1 cellular context compared by ENCODE assay signal in the genomic region with DNA sequence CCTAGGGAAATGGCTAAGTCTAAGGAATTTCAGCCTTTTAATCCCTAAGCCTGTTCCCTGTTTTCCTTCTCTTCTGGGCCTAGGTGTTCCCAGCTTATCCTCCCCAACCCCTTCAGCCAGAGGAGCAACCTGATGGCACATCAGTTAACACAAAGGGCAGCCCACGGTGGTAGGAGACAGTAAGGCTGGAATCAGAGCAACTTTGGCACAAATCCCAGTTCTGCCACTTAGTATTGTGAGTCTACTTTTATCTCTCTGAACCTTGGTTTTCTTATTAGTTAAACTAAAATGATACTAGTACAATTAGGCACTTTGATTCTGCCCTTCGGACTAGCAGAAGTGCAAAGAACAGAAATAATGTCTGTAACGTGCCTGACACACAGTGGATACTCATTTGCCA.
TF ChIP-seq lines count a peak whose summit lies in the region.

No MANE protein-coding gene starts in this region.

TF ChIP-seq in liver, 16 proteins besides CTCF, POLR2A, EP300 and RAD21:
- TF ChIP-seq, protein P1, sequence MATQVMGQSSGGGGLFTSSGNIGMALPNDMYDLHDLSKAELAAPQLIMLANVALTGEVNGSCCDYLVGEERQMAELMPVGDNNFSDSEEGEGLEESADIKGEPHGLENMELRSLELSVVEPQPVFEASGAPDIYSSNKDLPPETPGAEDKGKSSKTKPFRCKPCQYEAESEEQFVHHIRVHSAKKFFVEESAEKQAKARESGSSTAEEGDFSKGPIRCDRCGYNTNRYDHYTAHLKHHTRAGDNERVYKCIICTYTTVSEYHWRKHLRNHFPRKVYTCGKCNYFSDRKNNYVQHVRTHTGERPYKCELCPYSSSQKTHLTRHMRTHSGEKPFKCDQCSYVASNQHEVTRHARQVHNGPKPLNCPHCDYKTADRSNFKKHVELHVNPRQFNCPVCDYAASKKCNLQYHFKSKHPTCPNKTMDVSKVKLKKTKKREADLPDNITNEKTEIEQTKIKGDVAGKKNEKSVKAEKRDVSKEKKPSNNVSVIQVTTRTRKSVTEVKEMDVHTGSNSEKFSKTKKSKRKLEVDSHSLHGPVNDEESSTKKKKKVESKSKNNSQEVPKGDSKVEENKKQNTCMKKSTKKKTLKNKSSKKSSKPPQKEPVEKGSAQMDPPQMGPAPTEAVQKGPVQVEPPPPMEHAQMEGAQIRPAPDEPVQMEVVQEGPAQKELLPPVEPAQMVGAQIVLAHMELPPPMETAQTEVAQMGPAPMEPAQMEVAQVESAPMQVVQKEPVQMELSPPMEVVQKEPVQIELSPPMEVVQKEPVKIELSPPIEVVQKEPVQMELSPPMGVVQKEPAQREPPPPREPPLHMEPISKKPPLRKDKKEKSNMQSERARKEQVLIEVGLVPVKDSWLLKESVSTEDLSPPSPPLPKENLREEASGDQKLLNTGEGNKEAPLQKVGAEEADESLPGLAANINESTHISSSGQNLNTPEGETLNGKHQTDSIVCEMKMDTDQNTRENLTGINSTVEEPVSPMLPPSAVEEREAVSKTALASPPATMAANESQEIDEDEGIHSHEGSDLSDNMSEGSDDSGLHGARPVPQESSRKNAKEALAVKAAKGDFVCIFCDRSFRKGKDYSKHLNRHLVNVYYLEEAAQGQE (IDR thresholded peaks at IDR 0.05): no peak
- TF ChIP-seq, protein P2, sequence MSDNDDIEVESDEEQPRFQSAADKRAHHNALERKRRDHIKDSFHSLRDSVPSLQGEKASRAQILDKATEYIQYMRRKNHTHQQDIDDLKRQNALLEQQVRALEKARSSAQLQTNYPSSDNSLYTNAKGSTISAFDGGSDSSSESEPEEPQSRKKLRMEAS (IDR thresholded peaks at IDR 0.05): no peak
- TF ChIP-seq NR2F2 (IDR thresholded peaks at IDR 0.05) (no peak), HNF4G (IDR thresholded peaks at IDR 0.05) (no peak), FOXA1 (IDR thresholded peaks at IDR 0.05) (no peak), FOXA2 (IDR thresholded peaks at IDR 0.05) (no peak), YY1 (IDR thresholded peaks at IDR 0.05) (no peak), HNF4A (conservative IDR thresholded peaks at IDR 0.05) (no peak), SP1 (IDR thresholded peaks at IDR 0.05) (no peak), TAF1 (conservative IDR thresholded peaks at IDR 0.05) (no peak), EGR1 (IDR thresholded peaks at IDR 0.05; ENCODE audit: low read depth in 2 of 2) (no peak), GABPA (IDR thresholded peaks at IDR 0.05 in 1 of 2, conservative IDR thresholded peaks at IDR 0.05 in 1 of 2) (no peak), JUND (IDR thresholded peaks at IDR 0.05) (no peak), RXRA (IDR thresholded peaks at IDR 0.05) (no peak)
- TF ChIP-seq, protein P3, sequence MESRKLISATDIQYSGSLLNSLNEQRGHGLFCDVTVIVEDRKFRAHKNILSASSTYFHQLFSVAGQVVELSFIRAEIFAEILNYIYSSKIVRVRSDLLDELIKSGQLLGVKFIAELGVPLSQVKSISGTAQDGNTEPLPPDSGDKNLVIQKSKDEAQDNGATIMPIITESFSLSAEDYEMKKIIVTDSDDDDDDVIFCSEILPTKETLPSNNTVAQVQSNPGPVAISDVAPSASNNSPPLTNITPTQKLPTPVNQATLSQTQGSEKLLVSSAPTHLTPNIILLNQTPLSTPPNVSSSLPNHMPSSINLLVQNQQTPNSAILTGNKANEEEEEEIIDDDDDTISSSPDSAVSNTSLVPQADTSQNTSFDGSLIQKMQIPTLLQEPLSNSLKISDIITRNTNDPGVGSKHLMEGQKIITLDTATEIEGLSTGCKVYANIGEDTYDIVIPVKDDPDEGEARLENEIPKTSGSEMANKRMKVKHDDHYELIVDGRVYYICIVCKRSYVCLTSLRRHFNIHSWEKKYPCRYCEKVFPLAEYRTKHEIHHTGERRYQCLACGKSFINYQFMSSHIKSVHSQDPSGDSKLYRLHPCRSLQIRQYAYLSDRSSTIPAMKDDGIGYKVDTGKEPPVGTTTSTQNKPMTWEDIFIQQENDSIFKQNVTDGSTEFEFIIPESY (IDR thresholded peaks at IDR 0.05): no peak
- TF ChIP-seq, protein P4, sequence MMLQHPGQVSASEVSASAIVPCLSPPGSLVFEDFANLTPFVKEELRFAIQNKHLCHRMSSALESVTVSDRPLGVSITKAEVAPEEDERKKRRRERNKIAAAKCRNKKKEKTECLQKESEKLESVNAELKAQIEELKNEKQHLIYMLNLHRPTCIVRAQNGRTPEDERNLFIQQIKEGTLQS (IDR thresholded peaks at IDR 0.05): no peak
